ENCODE assay signal across 2 cellular contexts in genomic region chr19:46880440-46880839, GRCh38.
TF ChIP-seq lines count a peak whose summit lies in the region.

No MANE protein-coding gene starts in this region.

TF ChIP-seq in SK-N-SH, 30 proteins besides CTCF, POLR2A, EP300 and RAD21:
- TF ChIP-seq REST (IDR thresholded peaks at IDR 0.05; ENCODE audit: low read depth, low read length) (no peak), YY1 (IDR thresholded peaks at IDR 0.05; ENCODE audit: low read depth) (no peak), SIN3A (IDR thresholded peaks at IDR 0.05; ENCODE audit: borderline replicate concordance, low read depth, low read length) (no peak), NFIC (IDR thresholded peaks at IDR 0.05; ENCODE audit: borderline replicate concordance) (no peak), POLR2AphosphoS5 (IDR thresholded peaks at IDR 0.05; ENCODE audit: low read depth, low read length) (no peak), FOXM1 (IDR thresholded peaks at IDR 0.05; ENCODE audit: low read depth) (no peak), RXRA (IDR thresholded peaks at IDR 0.05; ENCODE audit: borderline replicate concordance, low read depth) (no peak)

TF ChIP-seq in SK-N-SH treated with all-trans-retinoic acid at 6 μM for 48 hours, 23 proteins besides CTCF, POLR2A, EP300 and RAD21 (continued from another document):
- TF ChIP-seq, protein P1, sequence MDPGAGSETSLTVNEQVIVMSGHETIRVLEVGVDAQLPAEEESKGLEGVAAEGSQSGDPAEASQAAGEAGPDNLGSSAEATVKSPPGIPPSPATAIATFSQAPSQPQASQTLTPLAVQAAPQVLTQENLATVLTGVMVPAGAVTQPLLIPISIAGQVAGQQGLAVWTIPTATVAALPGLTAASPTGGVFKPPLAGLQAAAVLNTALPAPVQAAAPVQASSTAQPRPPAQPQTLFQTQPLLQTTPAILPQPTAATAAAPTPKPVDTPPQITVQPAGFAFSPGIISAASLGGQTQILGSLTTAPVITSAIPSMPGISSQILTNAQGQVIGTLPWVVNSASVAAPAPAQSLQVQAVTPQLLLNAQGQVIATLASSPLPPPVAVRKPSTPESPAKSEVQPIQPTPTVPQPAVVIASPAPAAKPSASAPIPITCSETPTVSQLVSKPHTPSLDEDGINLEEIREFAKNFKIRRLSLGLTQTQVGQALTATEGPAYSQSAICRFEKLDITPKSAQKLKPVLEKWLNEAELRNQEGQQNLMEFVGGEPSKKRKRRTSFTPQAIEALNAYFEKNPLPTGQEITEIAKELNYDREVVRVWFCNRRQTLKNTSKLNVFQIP (CRISPR knock-in tag; IDR thresholded peaks at IDR 0.05; ENCODE audit: borderline replicate concordance, low read depth): no peak
- TF ChIP-seq ZNF8 (CRISPR knock-in tag; IDR thresholded peaks at IDR 0.05): no peak
- no peak for TF ChIP-seq OSR1 (CRISPR knock-in tag; IDR thresholded peaks at IDR 0.05)
- no peak for TF ChIP-seq ZNF70 (CRISPR knock-in tag; IDR thresholded peaks at IDR 0.05)
- no peak for TF ChIP-seq ISL1 (CRISPR knock-in tag; IDR thresholded peaks at IDR 0.05)
- no peak for TF ChIP-seq TOX (CRISPR knock-in tag; IDR thresholded peaks at IDR 0.05; ENCODE audit: borderline replicate concordance)
- TF ChIP-seq, protein P2, sequence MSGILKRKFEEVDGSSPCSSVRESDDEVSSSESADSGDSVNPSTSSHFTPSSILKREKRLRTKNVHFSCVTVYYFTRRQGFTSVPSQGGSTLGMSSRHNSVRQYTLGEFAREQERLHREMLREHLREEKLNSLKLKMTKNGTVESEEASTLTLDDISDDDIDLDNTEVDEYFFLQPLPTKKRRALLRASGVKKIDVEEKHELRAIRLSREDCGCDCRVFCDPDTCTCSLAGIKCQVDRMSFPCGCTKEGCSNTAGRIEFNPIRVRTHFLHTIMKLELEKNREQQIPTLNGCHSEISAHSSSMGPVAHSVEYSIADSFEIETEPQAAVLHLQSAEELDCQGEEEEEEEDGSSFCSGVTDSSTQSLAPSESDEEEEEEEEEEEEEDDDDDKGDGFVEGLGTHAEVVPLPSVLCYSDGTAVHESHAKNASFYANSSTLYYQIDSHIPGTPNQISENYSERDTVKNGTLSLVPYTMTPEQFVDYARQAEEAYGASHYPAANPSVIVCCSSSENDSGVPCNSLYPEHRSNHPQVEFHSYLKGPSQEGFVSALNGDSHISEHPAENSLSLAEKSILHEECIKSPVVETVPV (CRISPR knock-in tag; IDR thresholded peaks at IDR 0.05): no peak
TF ChIP-seq in SK-N-SH treated with all-trans-retinoic acid at 6 μM for 48 hours: peak in this region for 0.
